In the genomic region with DNA sequence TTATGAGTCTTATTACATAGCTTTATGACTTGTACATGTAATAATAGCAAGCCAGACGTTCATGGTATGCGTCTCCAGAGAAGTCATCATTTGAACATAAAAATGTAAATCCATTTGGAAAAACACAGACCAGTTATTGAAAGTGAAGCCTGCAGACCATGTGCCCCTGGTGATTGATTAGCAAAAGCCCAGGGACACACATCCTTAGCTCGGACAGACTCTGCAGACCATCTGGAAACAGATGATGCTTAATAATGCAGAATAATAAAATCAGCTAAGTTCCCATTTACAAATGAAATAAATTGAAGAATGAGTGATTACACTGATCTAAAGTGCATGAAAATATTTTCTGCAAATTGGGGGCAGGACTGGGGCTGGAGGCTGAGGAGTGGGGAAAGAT, we compare ENCODE assay signal across 17 cellular contexts.
"Had no signal": no experiment of that assay in that cellular context is flagged by ENCODE, and none has a peak within 500 bp of the region (broad histone marks: within the 10 kb centered on the region; RNA-seq: fewer than 3 reads in every experiment).

No MANE protein-coding gene starts in this region.

- H3K36me3 ChIP-seq: SJSA1 had no signal

- H3K4me3 ChIP-seq: SJSA1 had no signal

- DNase-seq: KBM-7, MV-4-11, NCI-H1092, NCI-H1105 treated with DMSO at 0.1 percent for 48 hours, NCI-H1436, NCI-H187, NCI-H2029, NCI-H2171 treated with DMSO at 0.1 percent for 48 hours, NCI-H345, NCI-H446 treated with DMSO at 0.1 percent for 48 hours, NCI-H510A treated with DMSO at 0.1 percent for 48 hours, NCI-H69, NCI-H774, Right ventricle myocardium superior, RPMI8226, SIG-M5 had no signal

- H3K27me3 ChIP-seq: SJSA1 had no signal

- H3K27ac ChIP-seq: SJSA1 had no signal

- H3K9me3 ChIP-seq: SJSA1 had no signal
